21 cellular contexts compared by ENCODE assay signal in genomic region chr1:204878835-204879234, GRCh38. TPM values are rescaled to one million over a fixed set of nuclear protein-coding genes. Genes with fewer than 3 reads are reported as not detected.
A peak's percentile ranks its signal among the peaks of the same experiment; 100 is the strongest.
DNase-seq lines count a peak whose midpoint lies in the region; ATAC-seq and TF ChIP-seq lines count a peak whose summit lies in the region.
"Had no signal": no experiment of that assay in that cellular context is flagged by ENCODE, and none has a peak within 500 bp of the region (broad histone marks: within the 10 kb centered on the region; RNA-seq: fewer than 3 reads in every experiment).

No MANE protein-coding gene starts in this region.

- H3K4me1 ChIP-seq in BLaER1 (peaks cover 66% of the 10 kb centered on the region), heart left ventricle (peaks cover 0 to 46% (median 4%) of the 10 kb centered on the region in 12 donors), prostate gland (replicated peaks) (no peaks in the 10 kb centered on the region), A673 (ENCODE audit: insufficient read depth, low read length, poor library complexity, severe bottlenecking) (no peaks in the 10 kb centered on the region), trophoblast cell (ENCODE audit: control insufficient read depth in 1 of 2, insufficient read depth in 2 of 2, low read length in 2 of 2) (peaks cover 11 to 25% of the 10 kb centered on the region in 2 experiments)
- H3K4me1 ChIP-seq: A549 had no signal

- H3K27ac ChIP-seq in BLaER1 (no peak overlapping the region), SK-N-MC (peak overlapping the region; percentile 65; the same call in 1 of the 2 replicates), heart left ventricle (peak overlapping the region in 8 of 12 donors; percentile 2 to 66 (median 32)), prostate gland (peak overlapping the region; percentile 5 to 23), A673 (ENCODE audit: low read depth, low read length, poor library complexity, severe bottlenecking) (no peak overlapping the region), trophoblast cell (ENCODE audit: low read depth, low read length) (no peak overlapping the region)
- H3K27ac ChIP-seq: A549 had no signal

- no peak overlapping the region for H3K14ac ChIP-seq in trophoblast cell (ENCODE audit: low read length)

- no peaks in the 10 kb centered on the region for H3K79me2 ChIP-seq in trophoblast cell (ENCODE audit: control insufficient read depth, insufficient read depth, low read length, poor library complexity)

- TF ChIP-seq POLR2A in heart left ventricle (IDR thresholded peaks at IDR 0.05) (no peak), prostate gland (IDR thresholded peaks at IDR 0.05) (no peak)

- H3K18ac ChIP-seq in trophoblast cell (ENCODE audit: low read length): no peak overlapping the region

- H2BK120ac ChIP-seq in trophoblast cell (ENCODE audit: insufficient read depth, low read length, poor library complexity): no peak overlapping the region

- peak in 3 of 4 donors; percentile 43 to 66 (median 50) for ATAC-seq in heart left ventricle
- no peak for ATAC-seq in GM18907 (IDR thresholded peaks at IDR 0.05; ENCODE audit: unreplicated experiment)
- ATAC-seq: A549 had no signal

- no peak for DNase-seq in SK-N-MC (ENCODE audit: low read depth, low spot score)
- no peak for DNase-seq in heart left ventricle
- DNase-seq in prostate gland (ENCODE audit: low spot score): no peak
- no peak for DNase-seq in A673 (ENCODE audit: low spot score)
- no peak for DNase-seq in trophoblast cell
- DNase-seq in SHP77 treated with DMSO at 0.1 percent for 48 hours (lab: John Stamatoyannopoulos, UW): no peak
- DNase-seq: BE2C; CD4-positive, alpha-beta T cell; COR-L47; DND-41; H7; KG1; NCI-H1092 treated with DMSO at 0.1 percent for 48 hours; NCI-H1436 treated with DMSO at 0.1 percent for 48 hours; NCI-H1930; NCI-H526 had no signal

- no peak overlapping the region for H3K4ac ChIP-seq in trophoblast cell (ENCODE audit: low read depth, low read length)

- BruUV-seq in A673 (replicated peaks; lab: Mats Ljungman, UMichigan): no TSS peak

- H2BK12ac ChIP-seq in trophoblast cell (ENCODE audit: low read length): no peak overlapping the region

- no peak overlapping the region for H2AFZ ChIP-seq in trophoblast cell (ENCODE audit: insufficient read depth, low read length, poor library complexity)

- H4K8ac ChIP-seq in trophoblast cell (ENCODE audit: low read depth, low read length): no peak overlapping the region

- CTCF ChIA-PET in A673 (lab: Charles Lee): no interaction called here

- no peak overlapping the region for H3K9ac ChIP-seq in BLaER1
- H3K9ac ChIP-seq in SK-N-MC (ENCODE audit: insufficient read length): no peak overlapping the region
- no peak overlapping the region for H3K9ac ChIP-seq in trophoblast cell (ENCODE audit: low read length)

- H4K20me1 ChIP-seq in BLaER1: no peaks in the 10 kb centered on the region

- H3K4me2 ChIP-seq in BLaER1 (peak overlapping the region; percentile 81), trophoblast cell (ENCODE audit: low read length) (no peak overlapping the region)
- H3K4me2 ChIP-seq: A549 had no signal

- H4K12ac ChIP-seq in trophoblast cell (ENCODE audit: low read depth, low read length): no peak overlapping the region

- POLR2A ChIA-PET in A673 (lab: Charles Lee; ENCODE audit: low non-redundant PET): no interaction called here

- no peak for TF ChIP-seq CTCF in heart left ventricle (IDR thresholded peaks at IDR 0.05)
- TF ChIP-seq CTCF in prostate gland (IDR thresholded peaks at IDR 0.05): no peak
- no peak for TF ChIP-seq CTCF in A673 (conservative IDR thresholded peaks at IDR 0.05; ENCODE audit: low read depth, low read length)

- H3K4me3 ChIP-seq in BLaER1 (no peak overlapping the region), SK-N-MC (peak overlapping the region; percentile 57), heart left ventricle (peak overlapping the region in 6 of 12 donors; percentile 10 to 47 (median 30)), prostate gland (no peak overlapping the region), A673 (ENCODE audit: low read depth, low read length, poor library complexity, severe bottlenecking) (no peak overlapping the region), trophoblast cell (ENCODE audit: low read depth, low read length) (no peak overlapping the region)
- H3K4me3 ChIP-seq: A549 had no signal

- no peak overlapping the region for H2BK5ac ChIP-seq in trophoblast cell (ENCODE audit: low read depth, low read length, poor library complexity)

- H3K23ac ChIP-seq in trophoblast cell (ENCODE audit: low read length): no peak overlapping the region

- H3K9me3 ChIP-seq in BLaER1: no peaks in the 10 kb centered on the region
- H3K9me3 ChIP-seq in SK-N-MC (ENCODE audit: low read depth, low read length): no peaks in the 10 kb centered on the region
- no peaks in the 10 kb centered on the region for H3K9me3 ChIP-seq in heart left ventricle
- no peaks in the 10 kb centered on the region for H3K9me3 ChIP-seq in prostate gland
- no peaks in the 10 kb centered on the region for H3K9me3 ChIP-seq in A673 (ENCODE audit: low read depth, low read length, poor library complexity, severe bottlenecking)
- peaks cover 2% of the 10 kb centered on the region for H3K9me3 ChIP-seq in trophoblast cell (ENCODE audit: insufficient read depth, low read depth, low read length)
- H3K9me3 ChIP-seq: A549, BE2C had no signal

- H4K91ac ChIP-seq in trophoblast cell (ENCODE audit: low read depth, low read length): no peak overlapping the region

- peaks cover 2% of the 10 kb centered on the region for H3K79me1 ChIP-seq in trophoblast cell (ENCODE audit: low read length)

- no peak overlapping the region for H2AK5ac ChIP-seq in trophoblast cell (ENCODE audit: low read length)

- H3K36me3 ChIP-seq in BLaER1 (no peaks in the 10 kb centered on the region), SK-N-MC (ENCODE audit: insufficient read depth, low read length) (no peaks in the 10 kb centered on the region), heart left ventricle (no peaks in the 10 kb centered on the region), prostate gland (no peaks in the 10 kb centered on the region), A673 (ENCODE audit: insufficient read depth, low read length, poor library complexity, severe bottlenecking) (no peaks in the 10 kb centered on the region), trophoblast cell (ENCODE audit: control insufficient read depth in 1 of 2, insufficient read depth in 2 of 2, low read length in 2 of 2) (no peaks in the 10 kb centered on the region)
- H3K36me3 ChIP-seq: BE2C had no signal

- intact Hi-C loops in heart left ventricle (cut with DNase I): no loop called here
- intact Hi-C loops in prostate gland (cut with DNase I): no loop called here
- intact Hi-C loops in A673 (cut with micrococcal nuclease; ENCODE audit: unreplicated experiment): no loop called here

- H3K27me3 ChIP-seq in BLaER1 (no peaks in the 10 kb centered on the region), heart left ventricle (peaks cover 0 to 25% (median 0%) of the 10 kb centered on the region in 9 donors), prostate gland (replicated peaks; ENCODE audit: insufficient read depth) (no peaks in the 10 kb centered on the region), A673 (replicated peaks; ENCODE audit: insufficient read depth, low read depth, low read length, poor library complexity) (peaks cover 12% of the 10 kb centered on the region), trophoblast cell (ENCODE audit: insufficient read depth, low read length) (no peaks in the 10 kb centered on the region)
- H3K27me3 ChIP-seq: BE2C had no signal

RNA-seq across cellular contexts. Expression of gene NFASC, which starts 8.2 kb away (rescaled TPM):
- total RNA-seq in heart left ventricle: 10 to 100 TPM in 5 of 9 donors, 1 to 10 TPM in 4; 2.5 to 14.6 (median 10.3) TPM
- 10 to 100 TPM in 1 of 2 donors, 1 to 10 TPM in 1; 2.7 to 14.6 TPM for polyA plus RNA-seq in heart left ventricle
- total RNA-seq in prostate gland: 10 to 100 TPM in 1 of 2 donors, 1 to 10 TPM in 1; 3.7 to 13.2 TPM
- 0.24 and 0.44 TPM in 2 replicates for total RNA-seq in A673 (2021)
- polyA plus RNA-seq in trophoblast cell (2013): 2.3 TPM in 2 replicates
- total RNA-seq: CD4-positive, alpha-beta T cell; G401; OCI-LY7 had no signal

Comparison
In these comparisons a context has a peak if more than half of its experiments do, and no peak if none do; other contexts are left out.
1. H3K27ac ChIP-seq: peak in SK-N-MC (single experiment), heart left ventricle (8 of 12) and prostate gland (2 of 2); none in BLaER1 (single experiment), A673 (single experiment) and trophoblast cell (single experiment).